In genomic region chr9:85959955-85960354, GRCh38 we compare ENCODE assay signal across 17 cellular contexts. TPM values are rescaled to one million over a fixed set of nuclear protein-coding genes. Genes with fewer than 3 reads are reported as not detected.
DNase-seq lines count a peak whose midpoint lies in the region; ATAC-seq, FAIRE-seq and TF ChIP-seq lines count a peak whose summit lies in the region.
"Had no signal": no experiment of that assay in that cellular context is flagged by ENCODE, and none has a peak within 500 bp of the region (broad histone marks: within the 10 kb centered on the region; RNA-seq: fewer than 3 reads in every experiment).

No MANE protein-coding gene starts in this region.

- H3K4me1 ChIP-seq in left ventricle myocardium inferior, result peaks cover 15% of the 10 kb centered on the region

- H3K4me3 Mint-ChIP-seq in WTC11, result no peak overlapping the region
- H3K4me3 Mint-ChIP-seq: B cell; CD4-positive, alpha-beta T cell had no signal

- H3K4me1 Mint-ChIP-seq in WTC11, result peaks cover 11% of the 10 kb centered on the region

- peaks cover 46% of the 10 kb centered on the region for H3K36me3 Mint-ChIP-seq in WTC11

- peaks cover 50% of the 10 kb centered on the region for H3K36me3 ChIP-seq in left ventricle myocardium inferior

- H3K9me3 ChIP-seq in left ventricle myocardium inferior (replicated peaks), result no peaks in the 10 kb centered on the region
- H3K9me3 ChIP-seq: HAP-1 had no signal

- peak overlapping the region; percentile 16; the same call in 1 of the 2 replicates for H3K27ac Mint-ChIP-seq in WTC11
- H3K27ac Mint-ChIP-seq: B cell; CD4-positive, alpha-beta T cell had no signal

- H3K9me3 Mint-ChIP-seq in WTC11, result no peaks in the 10 kb centered on the region
- H3K9me3 Mint-ChIP-seq: CD4-positive, alpha-beta T cell had no signal

- POLR2A ChIA-PET in WTC11 (lab: Charles Lee), result no interaction called here

- no peaks in the 10 kb centered on the region for H3K27me3 Mint-ChIP-seq in WTC11 (ENCODE audit: low read depth)
- H3K27me3 Mint-ChIP-seq: B cell; CD4-positive, alpha-beta T cell had no signal

- H3K27me3 ChIP-seq in left ventricle myocardium inferior (ENCODE audit: low read depth), result no peaks in the 10 kb centered on the region

- TF ChIP-seq CTCF in left ventricle myocardium inferior (IDR thresholded peaks at IDR 0.05; ENCODE audit: borderline replicate concordance) (no peak), WTC11 (IDR thresholded peaks at IDR 0.05) (no peak)

- intact Hi-C loops in left ventricle myocardium inferior (cut with micrococcal nuclease) (no loop called here), Right ventricle myocardium inferior (cut with DNase I) (no loop called here)

- DNase-seq in left ventricle myocardium inferior (no peak), Right ventricle myocardium inferior (ENCODE audit: missing footprints) (no peak), WTC11 (ENCODE audit: low spot score) (no peak), mucosa of gallbladder (ENCODE audit: low spot score) (no peak), DMS 273 (lab: John Stamatoyannopoulos, UW; ENCODE audit: unreplicated experiment) (no peak), NCI-H128 (lab: John Stamatoyannopoulos, UW; ENCODE audit: unreplicated experiment) (no peak)
- DNase-seq: Calu3; CD4-positive, alpha-beta T cell; DMS79 treated with DMSO at 0.1 percent for 48 hours; EL had no signal

- ATAC-seq in Right ventricle myocardium inferior, result no peak
- ATAC-seq in WTC11, result no peak
- no peak for ATAC-seq in GM18858 (IDR thresholded peaks at IDR 0.05; ENCODE audit: unreplicated experiment)

- CTCF ChIA-PET in WTC11 (lab: Charles Lee), result no interaction called here

- H3K27ac ChIP-seq in left ventricle myocardium inferior (replicated peaks), result peak overlapping the region; percentile 43

- FAIRE-seq in islet of Langerhans (lab: Jason Lieb, UNC), result peak; percentile 9
- FAIRE-seq: GM12891, GM19239, H1 had no signal

- H3K4me3 ChIP-seq in left ventricle myocardium inferior, result no peak overlapping the region
- H3K4me3 ChIP-seq: HAP-1 had no signal

TF ChIP-seq in WTC11, 78 proteins besides CTCF, POLR2A, EP300 and RAD21:
- TF ChIP-seq ZMAT4 (CRISPR knock-in tag; IDR thresholded peaks at IDR 0.05), result no peak
- no peak for TF ChIP-seq KAT7 (CRISPR knock-in tag; IDR thresholded peaks at IDR 0.05; ENCODE audit: borderline replicate concordance)
- TF ChIP-seq PRRX2 (CRISPR knock-in tag; IDR thresholded peaks at IDR 0.05), result no peak
- no peak for TF ChIP-seq ZSCAN18 (CRISPR knock-in tag; IDR thresholded peaks at IDR 0.05)
- no peak for TF ChIP-seq FOXJ3 (CRISPR knock-in tag; IDR thresholded peaks at IDR 0.05; ENCODE audit: borderline replicate concordance)
- TF ChIP-seq E2F1 (CRISPR knock-in tag; IDR thresholded peaks at IDR 0.05), result no peak
- no peak for TF ChIP-seq IRF2 (CRISPR knock-in tag; IDR thresholded peaks at IDR 0.05; ENCODE audit: borderline replicate concordance, low read depth)
- TF ChIP-seq ZNF263 (CRISPR knock-in tag; IDR thresholded peaks at IDR 0.05; ENCODE audit: low read depth), result no peak
- no peak for TF ChIP-seq USF1 (CRISPR knock-in tag; IDR thresholded peaks at IDR 0.05)
- no peak for TF ChIP-seq ZNF396 (CRISPR knock-in tag; IDR thresholded peaks at IDR 0.05; ENCODE audit: borderline replicate concordance)
- no peak for TF ChIP-seq MXD4 (CRISPR knock-in tag; IDR thresholded peaks at IDR 0.05; ENCODE audit: borderline replicate concordance)
- no peak for TF ChIP-seq ZNF219 (CRISPR knock-in tag; IDR thresholded peaks at IDR 0.05; ENCODE audit: borderline replicate concordance)
- no peak for TF ChIP-seq AFF4 (CRISPR knock-in tag; IDR thresholded peaks at IDR 0.05; ENCODE audit: borderline replicate concordance)

RNA-seq across cellular contexts. Expression of gene NAA35, which starts 19.0 kb away (rescaled TPM):
- total RNA-seq in left ventricle myocardium inferior (17.9 TPM), Right ventricle myocardium inferior (16.4 TPM), WTC11 (2021) (30.9 to 34.7 TPM (median 31.0 TPM) in 3 replicates), mucosa of gallbladder (19.1 TPM)
